Comparison of ENCODE assay signal across 20 cellular contexts in the genomic region with DNA sequence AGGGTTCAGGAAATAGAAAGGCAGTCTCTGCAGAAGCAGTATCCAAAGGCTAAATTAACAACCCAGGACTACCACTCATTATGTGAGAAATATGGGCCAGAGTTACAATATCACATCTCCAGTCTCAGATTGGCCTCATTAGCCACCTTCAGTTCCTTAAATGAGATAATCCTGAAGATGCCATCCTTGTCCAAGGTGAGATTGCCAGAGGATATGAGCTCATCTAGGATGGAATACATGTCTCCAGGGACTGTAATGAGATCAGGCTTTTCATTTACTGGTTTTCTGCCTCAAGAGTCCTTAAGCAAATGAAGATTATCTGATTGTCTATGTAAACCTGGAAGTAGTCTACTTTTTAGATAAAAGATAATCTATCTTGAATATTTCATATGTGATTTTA.
"Had no signal": no experiment of that assay in that cellular context is flagged by ENCODE, and none has a peak within 500 bp of the region (broad histone marks: within the 10 kb centered on the region; RNA-seq: fewer than 3 reads in every experiment).

No MANE protein-coding gene starts in this region.

- DNase-seq: cortex of kidney; dorsolateral prefrontal cortex; effector CD8-positive, alpha-beta T cell; heart right ventricle; hypothalamus; islet precursor cell; left cardiac atrium; left ventricle myocardium superior; naive thymus-derived CD4-positive, alpha-beta T cell; psoas muscle; retina; right lobe of liver; stimulated activated CD4-positive, alpha-beta T cell treated with anti-CD3 and anti-CD28 coated beads, Interleukin-4, amount 100 ng/mL, for 24 hours; upper lobe of right lung had no signal

- H3K27ac Mint-ChIP-seq: naive thymus-derived CD4-positive, alpha-beta T cell; stimulated activated memory B cell treated with anti-CD40 and anti-IgM and Interleukin-4, amounts not matched to agents 10 μg/mL and 1 μg/mL and 100 μg/mL, for 72 hours; stimulated activated naive CD8-positive, alpha-beta T cell treated with anti-CD3 and anti-CD28 coated beads, Interleukin-15, Interleukin-2, amounts not matched to agents 100 ng/mL and 50 ng/mL, for 24 hours had no signal

- H3K4me3 Mint-ChIP-seq: naive thymus-derived CD4-positive, alpha-beta T cell; stimulated activated memory B cell treated with anti-CD40 and anti-IgM and Interleukin-4, amounts not matched to agents 10 μg/mL and 1 μg/mL and 100 μg/mL, for 72 hours; stimulated activated naive CD8-positive, alpha-beta T cell treated with anti-CD3 and anti-CD28 coated beads, Interleukin-15, Interleukin-2, amounts not matched to agents 100 ng/mL and 50 ng/mL, for 24 hours had no signal

- H3K4me1 ChIP-seq: heart right ventricle, psoas muscle, right lobe of liver, tibial nerve, upper lobe of right lung, vagina had no signal

- H3K27ac ChIP-seq: dorsolateral prefrontal cortex, heart right ventricle, neutrophil, psoas muscle, right lobe of liver, tibial nerve, upper lobe of right lung, vagina had no signal

- H3K27me3 Mint-ChIP-seq: naive thymus-derived CD4-positive, alpha-beta T cell; stimulated activated memory B cell treated with anti-CD40 and anti-IgM and Interleukin-4, amounts not matched to agents 10 μg/mL and 1 μg/mL and 100 μg/mL, for 72 hours; stimulated activated naive CD8-positive, alpha-beta T cell treated with anti-CD3 and anti-CD28 coated beads, Interleukin-15, Interleukin-2, amounts not matched to agents 100 ng/mL and 50 ng/mL, for 24 hours had no signal

- H3K9me3 Mint-ChIP-seq: naive thymus-derived CD4-positive, alpha-beta T cell; stimulated activated memory B cell treated with anti-CD40 and anti-IgM and Interleukin-4, amounts not matched to agents 10 μg/mL and 1 μg/mL and 100 μg/mL, for 72 hours; stimulated activated naive CD8-positive, alpha-beta T cell treated with anti-CD3 and anti-CD28 coated beads, Interleukin-15, Interleukin-2, amounts not matched to agents 100 ng/mL and 50 ng/mL, for 24 hours had no signal

- H3K4me1 Mint-ChIP-seq: naive thymus-derived CD4-positive, alpha-beta T cell; stimulated activated memory B cell treated with anti-CD40 and anti-IgM and Interleukin-4, amounts not matched to agents 10 μg/mL and 1 μg/mL and 100 μg/mL, for 72 hours had no signal

- H3K36me3 Mint-ChIP-seq: naive thymus-derived CD4-positive, alpha-beta T cell; stimulated activated memory B cell treated with anti-CD40 and anti-IgM and Interleukin-4, amounts not matched to agents 10 μg/mL and 1 μg/mL and 100 μg/mL, for 72 hours had no signal

- H3K4me3 ChIP-seq: dorsolateral prefrontal cortex, heart right ventricle, lung, psoas muscle, right lobe of liver, tibial nerve, upper lobe of right lung, vagina had no signal

- H3K27me3 ChIP-seq: dorsolateral prefrontal cortex, heart right ventricle, neutrophil, right lobe of liver, tibial nerve, upper lobe of right lung, vagina had no signal

- H3K36me3 ChIP-seq: heart right ventricle, neutrophil, right lobe of liver, tibial nerve, upper lobe of right lung, vagina had no signal
